In genomic region chr22:17095538-17095937, GRCh38 we compare ENCODE assay signal across 10 cellular contexts. TPM values are rescaled to one million over a fixed set of nuclear protein-coding genes. Genes with fewer than 3 reads are reported as not detected.
DNase-seq lines count a peak whose midpoint lies in the region; ATAC-seq, FAIRE-seq and TF ChIP-seq lines count a peak whose summit lies in the region.
"Had no signal": no experiment of that assay in that cellular context is flagged by ENCODE, and none has a peak within 500 bp of the region (broad histone marks: within the 10 kb centered on the region; RNA-seq: fewer than 3 reads in every experiment).

No MANE protein-coding gene starts in this region.

- H3K27me3 ChIP-seq in BLaER1 treated with 17β-estradiol and CSF1 and Interleukin-3, amounts not matched to agents 10 nM and 100 nM: no peaks in the 10 kb centered on the region
- no peaks in the 10 kb centered on the region for H3K27me3 ChIP-seq in GM23248 (replicated peaks; ENCODE audit: insufficient read depth)
- H3K27me3 ChIP-seq in keratinocyte (ENCODE audit: control insufficient read depth, extremely low read depth, insufficient read depth, low read length): no peaks in the 10 kb centered on the region

- peak overlapping the region; percentile 78 to 98 (median 94); a peak in 21 of 22 replicates for H3K27ac ChIP-seq in BLaER1 treated with 17β-estradiol and CSF1 and Interleukin-3, amounts not matched to agents 10 nM and 100 nM
- no peak overlapping the region for H3K27ac ChIP-seq in GM23248
- H3K27ac ChIP-seq in keratinocyte (ENCODE audit: control insufficient read depth, insufficient read depth, low read length): no peak overlapping the region

- H3K9me2 ChIP-seq in GM23248 (ENCODE audit: insufficient read depth): no peaks in the 10 kb centered on the region

- no peaks in the 10 kb centered on the region for H3F3A ChIP-seq in GM23248 (ENCODE audit: insufficient read depth)

- H3K4me3 ChIP-seq in BLaER1 treated with 17β-estradiol and CSF1 and Interleukin-3, amounts not matched to agents 10 nM and 100 nM: peak overlapping the region in 6 of 10 experiments; percentile 19 to 57 (median 39); a peak in 6 of 20 replicates
- H3K4me3 ChIP-seq in GM23248 (no peak overlapping the region), keratinocyte (ENCODE audit: control insufficient read depth in 2 of 3, extremely low read depth in 1 of 3, insufficient read depth in 2 of 3, low read depth in 1 of 3, low read length in 3 of 3) (no peak overlapping the region)

- DNase-seq in GM23248 (peak; percentile 14), keratinocyte (ENCODE audit: low read depth, low spot score) (no peak), left colon (no peak)
- no peak for DNase-seq in activated CD8-positive, alpha-beta memory T cell treated with anti-CD3 and anti-CD28 coated beads, Interleukin-2, amount 50 U/mL, for 4 hours
- DNase-seq: activated CD4-positive, alpha-beta memory T cell treated with anti-CD3 and anti-CD28 coated beads for 36 hours; SHP77 had no signal

- ATAC-seq in SK-N-SH treated with all-trans-retinoic acid at 6 μM for 48 hours (peak; percentile 56; the same call in 1 of the 3 replicates), GM19455 (IDR thresholded peaks at IDR 0.05; ENCODE audit: unreplicated experiment) (no peak), left colon (no peak), HG03045 (IDR thresholded peaks at IDR 0.05; ENCODE audit: unreplicated experiment) (no peak)

- H3K9me3 ChIP-seq in BLaER1 treated with 17β-estradiol and CSF1 and Interleukin-3, amounts not matched to agents 10 nM and 100 nM (replicated peaks in 1 of 11): 0 out of 22 replicates have a peak, but pooled peaks cover 0 to 4% (median 0%) of the 10 kb centered on the region in 11 experiments
- no peaks in the 10 kb centered on the region for H3K9me3 ChIP-seq in GM23248 (ENCODE audit: low read depth)
- no peaks in the 10 kb centered on the region for H3K9me3 ChIP-seq in keratinocyte (ENCODE audit: control insufficient read depth, low read depth, low read length)

- peak overlapping the region; percentile 47 to 84 (median 80); a peak in 19 of 22 replicates for H3K9ac ChIP-seq in BLaER1 treated with 17β-estradiol and CSF1 and Interleukin-3, amounts not matched to agents 10 nM and 100 nM
- H3K9ac ChIP-seq in GM23248 (no peak overlapping the region), keratinocyte (ENCODE audit: control insufficient read depth, extremely low read depth, insufficient read depth, low read length) (no peak overlapping the region)

- H3K9me1 ChIP-seq in keratinocyte (ENCODE audit: control insufficient read depth, extremely low read depth, insufficient read depth, low read length): no peaks in the 10 kb centered on the region

- peak overlapping the region; percentile 78 to 100 (median 95) for H3K4me2 ChIP-seq in BLaER1 treated with 17β-estradiol and CSF1 and Interleukin-3, amounts not matched to agents 10 nM and 100 nM
- H3K4me2 ChIP-seq in GM23248 (ENCODE audit: unreplicated experiment) (no peak overlapping the region), keratinocyte (ENCODE audit: control insufficient read depth, extremely low read depth, insufficient read depth, low read depth, low read length) (no peak overlapping the region)

- H2AFZ ChIP-seq in GM23248 (no peak overlapping the region), keratinocyte (ENCODE audit: control insufficient read depth, low read length) (no peak overlapping the region)

- in situ Hi-C loops in GM23248 (cut with MboI): loop anchor here (10.0 kb wide), 1 partner anchor 59 kb away; the partner anchor contains the start of gene HDHD5

- intact Hi-C loops in left colon (cut with DNase I, micrococcal nuclease): loop anchor here in 1 of 2 donors (10.0 kb wide), 1 partner anchor 59 kb away; the partner anchor contains the start of gene HDHD5

- 88 to 89% methylated on average over 6 of the region's 6 CpGs for WGBS in GM23248 (ENCODE audit: low coverage in 1 of 2, low lambda C conversion rate in 2 of 2, missing lambda C conversion rate in 2 of 2), 2 experiments

- TF ChIP-seq CTCF in keratinocyte (optimal IDR thresholded peaks at IDR 0.05 in 1 of 3, IDR thresholded peaks at IDR 0.05 in 1 of 3, conservative IDR thresholded peaks at IDR 0.05 in 1 of 3; ENCODE audit: extremely low read depth in 1 of 3, insufficient read depth in 2 of 3, low read length in 3 of 3): peak; percentile 8 to 27 (median 19)

- dilution Hi-C loops in keratinocyte (cut with MboI; ENCODE audit: extremely low pct_ligation_motif_present, low sequenced_read_pairs): no loop called here

- FAIRE-seq in keratinocyte (lab: Jason Lieb, UNC): no peak

- H3K4me1 ChIP-seq in BLaER1 treated with 17β-estradiol and CSF1 and Interleukin-3, amounts not matched to agents 10 nM and 100 nM: peaks cover 74 to 100% (median 97%) of the 10 kb centered on the region in 10 experiments
- H3K4me1 ChIP-seq in GM23248 (ENCODE audit: insufficient read depth): no peaks in the 10 kb centered on the region
- no peaks in the 10 kb centered on the region for H3K4me1 ChIP-seq in keratinocyte (ENCODE audit: control insufficient read depth, extremely low read depth, insufficient read depth, low read length)

- H3K36me3 ChIP-seq in BLaER1 treated with 17β-estradiol and CSF1 and Interleukin-3, amounts not matched to agents 10 nM and 100 nM: peaks cover 54 to 94% (median 85%) of the 10 kb centered on the region in 11 experiments
- H3K36me3 ChIP-seq in GM23248 (ENCODE audit: low read depth) (peaks cover 16% of the 10 kb centered on the region; the same call in 1 of the 2 replicates), keratinocyte (ENCODE audit: control insufficient read depth in 2 of 2, extremely low read depth in 1 of 2, insufficient read depth in 2 of 2, low read length in 2 of 2) (peaks cover 19 to 24% of the 10 kb centered on the region in 2 experiments)

- peaks cover 47 to 80% (median 56%) of the 10 kb centered on the region in 11 experiments for H4K20me1 ChIP-seq in BLaER1 treated with 17β-estradiol and CSF1 and Interleukin-3, amounts not matched to agents 10 nM and 100 nM
- H4K20me1 ChIP-seq in GM23248 (ENCODE audit: insufficient read depth) (peaks cover 13% of the 10 kb centered on the region), keratinocyte (ENCODE audit: control insufficient read depth, extremely low read depth, insufficient read depth, low read length) (peaks cover 3% of the 10 kb centered on the region)

- H3K79me2 ChIP-seq in GM23248 (ENCODE audit: insufficient read depth): peaks cover 69% of the 10 kb centered on the region
- peaks cover 18% of the 10 kb centered on the region for H3K79me2 ChIP-seq in keratinocyte (ENCODE audit: control insufficient read depth, insufficient read depth, low read length)

TF ChIP-seq in SK-N-SH treated with all-trans-retinoic acid at 6 μM for 48 hours, 23 proteins besides CTCF, POLR2A, EP300 and RAD21:
- TF ChIP-seq GLIS3 (CRISPR knock-in tag; IDR thresholded peaks at IDR 0.05) (no peak), CSRNP3 (CRISPR knock-in tag; IDR thresholded peaks at IDR 0.05) (no peak), BACH2 (CRISPR knock-in tag; IDR thresholded peaks at IDR 0.05; ENCODE audit: borderline replicate concordance) (no peak), PPARA (CRISPR knock-in tag; IDR thresholded peaks at IDR 0.05; ENCODE audit: borderline replicate concordance) (no peak)

RNA-seq across cellular contexts. Expression of gene IL17RA, which starts 10.7 kb away (rescaled TPM):
- total RNA-seq in GM23248 (2014; rRNA removed; shearing (Covaris generic)): 18.3 and 31.6 TPM in 2 replicates
- polyA plus RNA-seq in GM23248 (2016; fragmentation: Nextera tagmentation; extraction: Ambion mirVana) (13.9 and 15.2 TPM in 2 replicates), keratinocyte (6.0 to 12.1 TPM (median 7.0 TPM) in 3 replicates)
- 2.3 TPM for polyA plus RNA-seq in keratinocyte (2011; ENCODE audit: low read depth)
- polyA plus RNA-seq in keratinocyte (2011; cell fraction: cytosol; rRNA removed): 3.1 and 3.6 TPM in 2 replicates
- polyA plus RNA-seq in keratinocyte (2011; cell fraction: nucleus; rRNA removed): 22.6 and 27.9 TPM in 2 replicates
- 6.7 and 9.0 TPM in 2 replicates for polyA plus RNA-seq in keratinocyte (2012; ENCODE audit: low replicate concordance)
- 15.7 to 43.4 TPM (median 26.6 TPM) in 3 replicates for polyA minus RNA-seq in keratinocyte
- polyA minus RNA-seq in keratinocyte (2011; cell fraction: cytosol; rRNA and poly(A)+ RNA removed): 5.9 TPM
- 18.7 and 22.6 TPM in 2 replicates for polyA minus RNA-seq in keratinocyte (2011; cell fraction: nucleus; rRNA and poly(A)+ RNA removed)
- total RNA-seq in left colon: 10 to 100 TPM; 15.7 to 18.5 TPM

RNA-seq across cellular contexts. Expression of gene TMEM121B, which starts 25.6 kb away (rescaled TPM):
- 0.11 TPM in 1 of 2 replicates, not detected in the other for total RNA-seq in GM23248 (2014; rRNA removed; shearing (Covaris generic))
- polyA plus RNA-seq in GM23248 (2016; fragmentation: Nextera tagmentation; extraction: Ambion mirVana) (not detected in 2 replicates), keratinocyte (0.01 to 0.02 TPM in 2 of 3 replicates, not detected in the other)
- 0.06 TPM for polyA plus RNA-seq in keratinocyte (2011; ENCODE audit: low read depth)
- 0.01 TPM in 1 of 2 replicates, not detected in the other for polyA plus RNA-seq in keratinocyte (2011; cell fraction: cytosol; rRNA removed)
- 0.09 and 0.13 TPM in 2 replicates for polyA plus RNA-seq in keratinocyte (2011; cell fraction: nucleus; rRNA removed)
- polyA plus RNA-seq in keratinocyte (2012; ENCODE audit: low replicate concordance): not detected in 2 replicates
- 0.07 TPM in 1 of 3 replicates, not detected in the others for polyA minus RNA-seq in keratinocyte
- not detected for polyA minus RNA-seq in keratinocyte (2011; cell fraction: cytosol; rRNA and poly(A)+ RNA removed)
- not detected in 2 replicates for polyA minus RNA-seq in keratinocyte (2011; cell fraction: nucleus; rRNA and poly(A)+ RNA removed)
- under 1 TPM; 0.15 to 0.42 TPM for total RNA-seq in left colon

Comparison
In these comparisons a context has a peak if more than half of its experiments do, and no peak if none do; other contexts are left out.
1. H3K27ac ChIP-seq: peak in BLaER1 treated with 17β-estradiol and CSF1 and Interleukin-3, amounts not matched to agents 10 nM and 100 nM (11 of 11); none in GM23248 (single experiment) and keratinocyte (single experiment).
2. H3K4me2 ChIP-seq: peak in BLaER1 treated with 17β-estradiol and CSF1 and Interleukin-3, amounts not matched to agents 10 nM and 100 nM (11 of 11); none in GM23248 (single experiment) and keratinocyte (single experiment).
3. H3K4me3 ChIP-seq: peak in BLaER1 treated with 17β-estradiol and CSF1 and Interleukin-3, amounts not matched to agents 10 nM and 100 nM (6 of 10); none in GM23248 (single experiment) and keratinocyte (0 of 3).
4. H3K9ac ChIP-seq: peak in BLaER1 treated with 17β-estradiol and CSF1 and Interleukin-3, amounts not matched to agents 10 nM and 100 nM (11 of 11); none in GM23248 (single experiment) and keratinocyte (single experiment).